In genomic region chr9:109002141-109002540, GRCh38 we compare ENCODE assay signal across 16 cellular contexts. TPM values are rescaled to one million over a fixed set of nuclear protein-coding genes. Genes with fewer than 3 reads are reported as not detected.
DNase-seq lines count a peak whose midpoint lies in the region; ATAC-seq and TF ChIP-seq lines count a peak whose summit lies in the region.
"Had no signal": no experiment of that assay in that cellular context is flagged by ENCODE, and none has a peak within 500 bp of the region (broad histone marks: within the 10 kb centered on the region; RNA-seq: fewer than 3 reads in every experiment).

No MANE protein-coding gene starts in this region.

- TF ChIP-seq CTCF in PC-3 (conservative IDR thresholded peaks at IDR 0.05; ENCODE audit: low read depth, low read length), result no peak

- H3K4me1 ChIP-seq in ACC112 (ENCODE audit: control insufficient read depth, insufficient read depth, low read length, unreplicated experiment), result peaks cover 9% of the 10 kb centered on the region
- H3K4me1 ChIP-seq in PC-3 (ENCODE audit: insufficient read depth, low read length), result peaks cover 15% of the 10 kb centered on the region
- H3K4me1 ChIP-seq: BLaER1 treated with 17β-estradiol and CSF1 and Interleukin-3, amounts not matched to agents 10 nM and 100 nM had no signal

- ATAC-seq in PC-3 (no peak), HG03175 (IDR thresholded peaks at IDR 0.05; ENCODE audit: unreplicated experiment) (no peak), HG03342 (IDR thresholded peaks at IDR 0.05; ENCODE audit: unreplicated experiment) (no peak)
- ATAC-seq: CD8-positive, alpha-beta T cell had no signal

- CTCF ChIA-PET in PC-3 (lab: Charles Lee), result no interaction called here

- DNase-seq in ELR (ENCODE audit: low read depth) (peak; percentile 20), PC-3 (no peak), foreskin melanocyte (peak; percentile 82), middle frontal gyrus (ENCODE audit: extremely low spot score, low spot score) (no peak), SKM-1 (lab: John Stamatoyannopoulos, UW; ENCODE audit: unreplicated experiment) (no peak)
- DNase-seq: 8988T; CD8-positive, alpha-beta T cell; COR-L47; GDM1; GOT3; H7; KG1 had no signal

- H4K20me1 ChIP-seq in PC-3 (ENCODE audit: low read length), result no peaks in the 10 kb centered on the region
- H4K20me1 ChIP-seq: BLaER1 treated with 17β-estradiol and CSF1 and Interleukin-3, amounts not matched to agents 10 nM and 100 nM had no signal

- peak overlapping the region; percentile 64; the same call in 1 of the 2 replicates for H3K27ac ChIP-seq in ACC112 (ENCODE audit: low read depth, low read length)
- peak overlapping the region; percentile 74 for H3K27ac ChIP-seq in PC-3 (ENCODE audit: low read length)
- H3K27ac ChIP-seq: BLaER1 treated with 17β-estradiol and CSF1 and Interleukin-3, amounts not matched to agents 10 nM and 100 nM had no signal

- H3K27me3 ChIP-seq in ACC112 (ENCODE audit: insufficient read depth, low read length), result no peaks in the 10 kb centered on the region
- H3K27me3 ChIP-seq in PC-3 (ENCODE audit: low read length), result no peaks in the 10 kb centered on the region
- H3K27me3 ChIP-seq: BLaER1 treated with 17β-estradiol and CSF1 and Interleukin-3, amounts not matched to agents 10 nM and 100 nM had no signal

- H3K79me2 ChIP-seq in ACC112 (ENCODE audit: control insufficient read depth, insufficient read depth, low read length, unreplicated experiment) (peaks cover 58% of the 10 kb centered on the region), PC-3 (ENCODE audit: low read length) (peaks cover 86% of the 10 kb centered on the region)

- peaks cover 9% of the 10 kb centered on the region; the same call in 1 of the 2 replicates for H3K9me3 ChIP-seq in PC-3 (ENCODE audit: low read length)

- no TSS peak for BruUV-seq in PC-3 (replicated peaks; lab: Mats Ljungman, UMichigan)

- POLR2A ChIA-PET in PC-3 (lab: Charles Lee; ENCODE audit: unreplicated experiment), result no interaction called here

- no peak overlapping the region for H3K4me3 ChIP-seq in ACC112 (ENCODE audit: low read depth, low read length)
- no peak overlapping the region for H3K4me3 ChIP-seq in PC-3 (ENCODE audit: low read length)
- H3K4me3 ChIP-seq: BLaER1 treated with 17β-estradiol and CSF1 and Interleukin-3, amounts not matched to agents 10 nM and 100 nM had no signal

- H3F3A ChIP-seq in PC-3 (ENCODE audit: low read length, unreplicated experiment), result peaks cover 8% of the 10 kb centered on the region

- peak overlapping the region; percentile 28; the same call in 1 of the 2 replicates for H3K4me2 ChIP-seq in PC-3 (ENCODE audit: low read length)
- H3K4me2 ChIP-seq: BLaER1 treated with 17β-estradiol and CSF1 and Interleukin-3, amounts not matched to agents 10 nM and 100 nM had no signal

- no peak overlapping the region for H3K9ac ChIP-seq in PC-3 (ENCODE audit: low read length)
- H3K9ac ChIP-seq: BLaER1 treated with 17β-estradiol and CSF1 and Interleukin-3, amounts not matched to agents 10 nM and 100 nM had no signal

- H3K9me2 ChIP-seq in PC-3 (replicated peaks; ENCODE audit: low read length), result no peaks in the 10 kb centered on the region

- intact Hi-C loops in PC-3 (cut with micrococcal nuclease), result no loop called here

- H3K36me3 ChIP-seq in ACC112 (ENCODE audit: insufficient read depth, low read length) (peaks cover 26% of the 10 kb centered on the region), PC-3 (ENCODE audit: low read depth, low read length) (peaks cover 34% of the 10 kb centered on the region)

- H2AFZ ChIP-seq in ACC112 (ENCODE audit: low read length, unreplicated experiment) (no peak overlapping the region), PC-3 (ENCODE audit: low read length) (no peak overlapping the region)

RNA-seq across cellular contexts. Expression of gene CTNNAL1, which starts 11.2 kb away (rescaled TPM):
- 80.5 and 97.7 TPM in 2 replicates for total RNA-seq in PC-3 (2014; rRNA removed)

Comparison
In these comparisons a context has a peak if more than half of its experiments do, and no peak if none do; other contexts are left out.
1. DNase-seq: peak in ELR (single experiment) and foreskin melanocyte (single experiment); none in PC-3 (single experiment), middle frontal gyrus (single experiment) and SKM-1 (single experiment).